1 cellular context compared by ENCODE assay signal in the genomic region with DNA sequence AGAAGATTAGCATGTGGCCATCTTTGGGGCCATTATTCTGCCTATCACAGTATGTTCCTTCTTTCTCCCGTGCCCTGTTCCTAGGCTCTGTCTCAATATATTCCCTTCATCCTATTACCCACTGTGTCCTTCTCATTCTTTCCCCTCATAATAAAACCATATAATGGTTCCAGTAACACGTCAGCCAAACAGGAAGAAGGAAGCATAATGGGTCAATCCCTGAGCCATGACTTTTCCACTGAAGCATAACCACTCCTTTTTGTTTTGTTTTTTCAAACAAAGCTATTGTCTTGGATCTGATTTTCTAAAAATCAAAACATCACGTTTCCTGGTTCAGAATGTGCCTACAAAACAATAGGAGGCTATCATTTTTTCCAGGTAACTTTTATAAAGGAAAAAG.
A peak's percentile ranks its signal among the peaks of the same experiment; 100 is the strongest.
TF ChIP-seq lines count a peak whose summit lies in the region.

No MANE protein-coding gene starts in this region.

TF ChIP-seq in endothelial cell of umbilical vein, 7 proteins besides CTCF, POLR2A, EP300 and RAD21 (continued from another document):
- TF ChIP-seq FOS (IDR thresholded peaks at IDR 0.05; ENCODE audit: borderline replicate concordance, insufficient read depth, low read length), result peak; percentile 46
